Comparison of ENCODE assay signal across 21 cellular contexts in genomic region chr2:160266078-160266551, GRCh38.
DNase-seq lines count a peak whose midpoint lies in the region; ATAC-seq lines count a peak whose summit lies in the region.
"Had no signal": no experiment of that assay in that cellular context is flagged by ENCODE, and none has a peak within 500 bp of the region (broad histone marks: within the 10 kb centered on the region; RNA-seq: fewer than 3 reads in every experiment).

No MANE protein-coding gene starts in this region.

- no peaks in the 10 kb centered on the region for H3K9me3 Mint-ChIP-seq in activated naive CD4-positive, alpha-beta T cell treated with anti-CD3 and anti-CD28 coated beads, Interleukin-2, amount 50 U/mL, for 24 hours
- H3K9me3 Mint-ChIP-seq in activated T-helper 17 cell treated with anti-CD3 and anti-CD28 coated beads, Interleukin-2, amount 50 U/mL, for 72 hours = no peaks in the 10 kb centered on the region
- H3K9me3 Mint-ChIP-seq: neural progenitor cell had no signal

- H2AFZ ChIP-seq in mesenchymal stem cell (ENCODE audit: low read depth, low read length) = no peak overlapping the region
- H2AFZ ChIP-seq: neural progenitor cell had no signal

- H3K4ac ChIP-seq in mesenchymal stem cell (ENCODE audit: low read depth in 1 of 2, low read length in 2 of 2) = no peak overlapping the region

- H3K27me3 Mint-ChIP-seq in activated naive CD4-positive, alpha-beta T cell treated with anti-CD3 and anti-CD28 coated beads, Interleukin-2, amount 50 U/mL, for 24 hours = no peaks in the 10 kb centered on the region
- peaks cover 3% of the 10 kb centered on the region for H3K27me3 Mint-ChIP-seq in activated T-helper 17 cell treated with anti-CD3 and anti-CD28 coated beads, Interleukin-2, amount 50 U/mL, for 72 hours

- H2BK120ac ChIP-seq in mesenchymal stem cell (ENCODE audit: low read depth, low read length) = no peak overlapping the region

- H2BK5ac ChIP-seq in mesenchymal stem cell (ENCODE audit: low read depth, low read length, poor library complexity, severe bottlenecking) = no peak overlapping the region

- H4K8ac ChIP-seq in mesenchymal stem cell (ENCODE audit: low read length) = no peak overlapping the region

- peak overlapping the region; percentile 66 for H3K27ac Mint-ChIP-seq in activated naive CD4-positive, alpha-beta T cell treated with anti-CD3 and anti-CD28 coated beads, Interleukin-2, amount 50 U/mL, for 24 hours
- H3K27ac Mint-ChIP-seq in activated T-helper 17 cell treated with anti-CD3 and anti-CD28 coated beads, Interleukin-2, amount 50 U/mL, for 72 hours = peak overlapping the region; percentile 77
- H3K27ac Mint-ChIP-seq: activated CD8-positive, alpha-beta memory T cell treated with anti-CD3 and anti-CD28 coated beads, Interleukin-2, amount 10 ng/mL, durations not matched to agents 7 days and 5 days; neural progenitor cell had no signal

- H3K14ac ChIP-seq in mesenchymal stem cell (ENCODE audit: low read length in 2 of 2) = no peak overlapping the region

- H2BK15ac ChIP-seq in mesenchymal stem cell (ENCODE audit: low read depth, poor library complexity, severe bottlenecking) = no peak overlapping the region

- no peak overlapping the region for H3K27ac ChIP-seq in mesenchymal stem cell (ENCODE audit: low read length, poor library complexity, severe bottlenecking)
- H3K27ac ChIP-seq: heart right ventricle, HL-60, neural progenitor cell had no signal

- no peaks in the 10 kb centered on the region for H3K27me3 ChIP-seq in mesenchymal stem cell (ENCODE audit: control insufficient read depth in 1 of 2, insufficient read depth in 1 of 2, low read length in 2 of 2)
- H3K27me3 ChIP-seq: heart right ventricle, neural progenitor cell had no signal

- in situ Hi-C loops in ACHN (cut with HindIII; ENCODE audit: low pct_ligation_motif_present, low pct_unique_long_range_greater_than_20kb, low sequenced_read_pairs) = no loop called here

- H3K23ac ChIP-seq in mesenchymal stem cell (ENCODE audit: low read length in 2 of 2) = no peak overlapping the region

- H4K91ac ChIP-seq in mesenchymal stem cell (ENCODE audit: low read length) = no peak overlapping the region

- H3K9me3 ChIP-seq in mesenchymal stem cell (ENCODE audit: control insufficient read depth, low read length) = no peaks in the 10 kb centered on the region
- H3K9me3 ChIP-seq: Caco-2, HAP-1, heart right ventricle had no signal

- no peaks in the 10 kb centered on the region for H3K79me1 ChIP-seq in mesenchymal stem cell (replicated peaks; ENCODE audit: low read length, poor library complexity, severe bottlenecking)

- H2AK5ac ChIP-seq in mesenchymal stem cell (ENCODE audit: low read length, severe bottlenecking) = no peak overlapping the region

- peaks cover 6 to 8% of the 10 kb centered on the region in 2 experiments for H3K36me3 ChIP-seq in mesenchymal stem cell (ENCODE audit: control insufficient read depth in 1 of 2, insufficient read depth in 2 of 2, low read depth in 1 of 2, low read length in 2 of 2)
- H3K36me3 ChIP-seq: HAP-1, heart right ventricle, neural progenitor cell had no signal

- DNase-seq in activated naive CD4-positive, alpha-beta T cell (lab: John Stamatoyannopoulos, UW) = no peak
- no peak for DNase-seq in stimulated activated naive CD8-positive, alpha-beta T cell treated with anti-CD3 and anti-CD28 coated beads, Interleukin-15, Interleukin-2, amounts not matched to agents 100 U/mL and 50 U/mL, for 24 hours
- DNase-seq in mesenchymal stem cell (no peak), ACHN (no peak)
- no peak for DNase-seq in activated CD8-positive, alpha-beta memory T cell treated with anti-CD3 and anti-CD28 coated beads for 24 hours
- DNase-seq: activated CD8-positive, alpha-beta memory T cell treated with anti-CD3 and anti-CD28 coated beads, Interleukin-2, amount 10 ng/mL, durations not matched to agents 7 days and 5 days; Caco-2; effector CD4-positive, alpha-beta T cell; heart right ventricle; kidney; NCI-H2107; NCI-H526 treated with DMSO at 0.1 percent for 48 hours; retina; substantia nigra had no signal

- H3K9ac ChIP-seq in mesenchymal stem cell (ENCODE audit: low read length) = no peak overlapping the region
- H3K9ac ChIP-seq: neural progenitor cell had no signal

- H3K4me2 ChIP-seq in mesenchymal stem cell (ENCODE audit: low read length, poor library complexity, severe bottlenecking) = no peak overlapping the region
- H3K4me2 ChIP-seq: neural progenitor cell had no signal

- no peak overlapping the region for H2BK12ac ChIP-seq in mesenchymal stem cell (ENCODE audit: low read length in 2 of 2)

- WGBS in mesenchymal stem cell = 98% methylated on average over 4 of the region's 6 CpGs

- peak; percentile 34 for ATAC-seq in HG02798 (IDR thresholded peaks at IDR 0.05; ENCODE audit: poor library complexity, unreplicated experiment)
- ATAC-seq in activated T-helper 17 cell treated with anti-CD3 and anti-CD28 coated beads, Interleukin-2, amount 50 U/mL, for 72 hours (replicated peaks) = peak; percentile 75
- peak; percentile 72 for ATAC-seq in stimulated activated naive CD8-positive, alpha-beta T cell treated with anti-CD3 and anti-CD28 coated beads, Interleukin-15, Interleukin-2, amounts not matched to agents 100 U/mL and 50 U/mL, for 24 hours
- ATAC-seq: activated CD8-positive, alpha-beta memory T cell treated with anti-CD3 and anti-CD28 coated beads, Interleukin-2, amount 10 ng/mL, durations not matched to agents 7 days and 5 days; heart right ventricle; SK-N-SH treated with all-trans-retinoic acid at 6 μM for 48 hours had no signal

- peaks cover 57% of the 10 kb centered on the region for H3K4me1 Mint-ChIP-seq in activated naive CD4-positive, alpha-beta T cell treated with anti-CD3 and anti-CD28 coated beads, Interleukin-2, amount 50 U/mL, for 24 hours
- H3K4me1 Mint-ChIP-seq in activated T-helper 17 cell treated with anti-CD3 and anti-CD28 coated beads, Interleukin-2, amount 50 U/mL, for 72 hours = peaks cover 26% of the 10 kb centered on the region

- H3K4me3 Mint-ChIP-seq in activated naive CD4-positive, alpha-beta T cell treated with anti-CD3 and anti-CD28 coated beads, Interleukin-2, amount 50 U/mL, for 24 hours = no peak overlapping the region
- H3K4me3 Mint-ChIP-seq in activated T-helper 17 cell treated with anti-CD3 and anti-CD28 coated beads, Interleukin-2, amount 50 U/mL, for 72 hours = peak overlapping the region; percentile 43
- H3K4me3 Mint-ChIP-seq: activated CD8-positive, alpha-beta memory T cell treated with anti-CD3 and anti-CD28 coated beads, Interleukin-2, amount 10 ng/mL, durations not matched to agents 7 days and 5 days; neural progenitor cell had no signal

- H3K18ac ChIP-seq in mesenchymal stem cell (ENCODE audit: low read depth in 1 of 2, low read length in 2 of 2) = no peak overlapping the region

- H3K36me3 Mint-ChIP-seq in activated naive CD4-positive, alpha-beta T cell treated with anti-CD3 and anti-CD28 coated beads, Interleukin-2, amount 50 U/mL, for 24 hours = no peaks in the 10 kb centered on the region
- H3K36me3 Mint-ChIP-seq in activated T-helper 17 cell treated with anti-CD3 and anti-CD28 coated beads, Interleukin-2, amount 50 U/mL, for 72 hours (ENCODE audit: low read depth) = peaks cover 8% of the 10 kb centered on the region
- H3K36me3 Mint-ChIP-seq: neural progenitor cell had no signal

- H3K4me3 ChIP-seq in mesenchymal stem cell (ENCODE audit: insufficient read depth in 1 of 2, low read depth in 1 of 2, low read length in 2 of 2) = no peak overlapping the region
- H3K4me3 ChIP-seq: HAP-1, heart right ventricle, neural progenitor cell had no signal

- H3K4me1 ChIP-seq in mesenchymal stem cell (ENCODE audit: control insufficient read depth, insufficient read depth, low read depth, low read length) = peaks cover 22% of the 10 kb centered on the region
- H3K4me1 ChIP-seq: HAP-1 had no signal
